In genomic region chr1:200564319-200564718, GRCh38 we compare ENCODE assay signal across 15 cellular contexts. TPM values are rescaled to one million over a fixed set of nuclear protein-coding genes. Genes with fewer than 3 reads are reported as not detected.
DNase-seq lines count a peak whose midpoint lies in the region; ATAC-seq and TF ChIP-seq lines count a peak whose summit lies in the region.
"Had no signal": no experiment of that assay in that cellular context is flagged by ENCODE, and none has a peak within 500 bp of the region (broad histone marks: within the 10 kb centered on the region; RNA-seq: fewer than 3 reads in every experiment).

No MANE protein-coding gene starts in this region.

- no peak for TF ChIP-seq POLR2A in heart left ventricle (IDR thresholded peaks at IDR 0.05)

- H3K18ac ChIP-seq in mesendoderm (ENCODE audit: low read length) (no peak overlapping the region), mesenchymal stem cell (ENCODE audit: low read depth in 1 of 2, low read length in 2 of 2) (no peak overlapping the region)

- H3K4ac ChIP-seq in mesendoderm (ENCODE audit: low read depth, low read length), result no peak overlapping the region
- no peak overlapping the region for H3K4ac ChIP-seq in mesenchymal stem cell (ENCODE audit: low read depth in 1 of 2, low read length in 2 of 2)

- no peak overlapping the region for H3K4me2 ChIP-seq in mesendoderm (ENCODE audit: low read length)
- no peak overlapping the region for H3K4me2 ChIP-seq in neural progenitor cell
- H3K4me2 ChIP-seq in mesenchymal stem cell (ENCODE audit: low read length, poor library complexity, severe bottlenecking), result no peak overlapping the region
- H3K4me2 ChIP-seq: GM23338 had no signal

- H4K8ac ChIP-seq in mesendoderm (ENCODE audit: low read depth, low read length) (no peak overlapping the region), mesenchymal stem cell (ENCODE audit: low read length) (no peak overlapping the region)

- H3K9ac ChIP-seq in endodermal cell (ENCODE audit: extremely low read depth, low read length, poor library complexity, severe bottlenecking), result no peak overlapping the region
- H3K9ac ChIP-seq in mesendoderm (ENCODE audit: low read length), result no peak overlapping the region
- no peak overlapping the region for H3K9ac ChIP-seq in neural progenitor cell
- no peak overlapping the region for H3K9ac ChIP-seq in mesenchymal stem cell (ENCODE audit: low read length)

- peaks cover 17% of the 10 kb centered on the region for H3K4me1 Mint-ChIP-seq in endodermal cell
- H3K4me1 Mint-ChIP-seq in neural progenitor cell, result peaks cover 14% of the 10 kb centered on the region

- H3K36me3 ChIP-seq in endodermal cell (ENCODE audit: control insufficient read depth, insufficient read depth, low read length) (peaks cover 13% of the 10 kb centered on the region), mesendoderm (ENCODE audit: control insufficient read depth, insufficient read depth, low read length) (no peaks in the 10 kb centered on the region), neural progenitor cell (peaks cover 11% of the 10 kb centered on the region), mesenchymal stem cell (ENCODE audit: control insufficient read depth in 1 of 2, insufficient read depth in 2 of 2, low read depth in 1 of 2, low read length in 2 of 2) (peaks cover 0 to 3% of the 10 kb centered on the region in 2 experiments), heart left ventricle (no peaks in the 10 kb centered on the region), psoas muscle (ENCODE audit: insufficient read depth in 1 of 2, low read depth in 1 of 2) (no peaks in the 10 kb centered on the region)

- H2BK15ac ChIP-seq in mesendoderm (replicated peaks; ENCODE audit: low read depth) (no peak overlapping the region), mesenchymal stem cell (ENCODE audit: low read depth, poor library complexity, severe bottlenecking) (no peak overlapping the region)

- H3K27ac Mint-ChIP-seq in endodermal cell (peak overlapping the region; percentile 23), neural progenitor cell (no peak overlapping the region)
- H3K27ac Mint-ChIP-seq: GM23338, HFFc6 had no signal

- H3K4me3 Mint-ChIP-seq in endodermal cell (no peak overlapping the region), neural progenitor cell (peak overlapping the region; percentile 24)
- H3K4me3 Mint-ChIP-seq: CD4-positive, alpha-beta memory T cell; GM23338; HFFc6 had no signal

- peaks cover 25% of the 10 kb centered on the region for H3K36me3 Mint-ChIP-seq in endodermal cell (ENCODE audit: low read depth)
- H3K36me3 Mint-ChIP-seq in neural progenitor cell, result peaks cover 19% of the 10 kb centered on the region
- H3K36me3 Mint-ChIP-seq: CD4-positive, alpha-beta memory T cell had no signal

- H3K4me1 ChIP-seq in endodermal cell (ENCODE audit: control insufficient read depth, insufficient read depth, low read length) (no peaks in the 10 kb centered on the region), mesendoderm (ENCODE audit: control insufficient read depth, low read depth, low read length) (no peaks in the 10 kb centered on the region), neural progenitor cell (peaks cover 3% of the 10 kb centered on the region), mesenchymal stem cell (ENCODE audit: control insufficient read depth, insufficient read depth, low read depth, low read length) (no peaks in the 10 kb centered on the region), heart left ventricle (no peaks in the 10 kb centered on the region), psoas muscle (no peaks in the 10 kb centered on the region)
- H3K4me1 ChIP-seq: HAP-1 had no signal

- intact Hi-C loops in heart left ventricle (cut with DNase I) (no loop called here), psoas muscle (cut with DNase I) (no loop called here)

- H3K9me3 ChIP-seq in endodermal cell (ENCODE audit: control insufficient read depth, low read length) (no peaks in the 10 kb centered on the region), neural progenitor cell (ENCODE audit: low read depth) (no peaks in the 10 kb centered on the region), mesenchymal stem cell (ENCODE audit: control insufficient read depth, low read length) (no peaks in the 10 kb centered on the region), heart left ventricle (no peaks in the 10 kb centered on the region), psoas muscle (no peaks in the 10 kb centered on the region)
- H3K9me3 ChIP-seq: Caco-2, HAP-1 had no signal

- H3K4me3 ChIP-seq in endodermal cell (ENCODE audit: low read length) (no peak overlapping the region), mesendoderm (ENCODE audit: low read length) (no peak overlapping the region), neural progenitor cell (no peak overlapping the region), mesenchymal stem cell (ENCODE audit: insufficient read depth in 1 of 2, low read depth in 1 of 2, low read length in 2 of 2) (no peak overlapping the region), heart left ventricle (no peak overlapping the region), psoas muscle (no peak overlapping the region)
- H3K4me3 ChIP-seq: GM23338, HAP-1 had no signal

- no peak for ATAC-seq in heart left ventricle
- ATAC-seq in psoas muscle, result no peak
- ATAC-seq: GM23338 had no signal

- no peak overlapping the region for H4K5ac ChIP-seq in mesendoderm (ENCODE audit: low read length)

- 100% methylated on average over 1 of the region's 1 CpG; no CpG with 5 or more reads in 1 of the 2 experiments for WGBS in endodermal cell (ENCODE audit: insufficient coverage in 1 of 2, insufficient read length in 1 of 2), 2 experiments
- no CpG with 5 or more reads among the region's 1 CpG for WGBS in mesendoderm (ENCODE audit: extremely low coverage, insufficient coverage, low lambda C conversion rate)
- 100% methylated on average over 1 of the region's 1 CpG for WGBS in mesenchymal stem cell
- WGBS in heart left ventricle, 4 donors, result 95 to 100% (median 96%) methylated on average over 1 of the region's 1 CpG
- 94 to 100% (median 98%) methylated on average over 1 of the region's 1 CpG for whole genome bisulfite sequencing in psoas muscle, 3 donors

- no peaks in the 10 kb centered on the region for H3K27me3 Mint-ChIP-seq in endodermal cell (ENCODE audit: insufficient read depth)
- H3K27me3 Mint-ChIP-seq in neural progenitor cell (ENCODE audit: insufficient read depth, low read depth), result no peaks in the 10 kb centered on the region
- H3K27me3 Mint-ChIP-seq: CD4-positive, alpha-beta memory T cell had no signal

- H2AFZ ChIP-seq in neural progenitor cell (replicated peaks) (no peak overlapping the region), mesenchymal stem cell (ENCODE audit: low read depth, low read length) (no peak overlapping the region)
- H2AFZ ChIP-seq: GM23338 had no signal

- TF ChIP-seq CTCF in endodermal cell (conservative IDR thresholded peaks at IDR 0.05) (no peak), neural progenitor cell (IDR thresholded peaks at IDR 0.05) (no peak), heart left ventricle (IDR thresholded peaks at IDR 0.05) (no peak), psoas muscle (IDR thresholded peaks at IDR 0.05) (no peak)

- no peak overlapping the region for H3K56ac ChIP-seq in mesendoderm (ENCODE audit: low read length)

- no peak overlapping the region for H2BK12ac ChIP-seq in mesenchymal stem cell (ENCODE audit: low read length in 2 of 2)

- no peak overlapping the region for H2AK5ac ChIP-seq in mesendoderm (ENCODE audit: low read length)
- no peak overlapping the region for H2AK5ac ChIP-seq in mesenchymal stem cell (ENCODE audit: low read length, severe bottlenecking)

- H3K27me3 ChIP-seq in endodermal cell (ENCODE audit: control insufficient read depth, insufficient read depth, low read length, poor library complexity, severe bottlenecking) (no peaks in the 10 kb centered on the region), mesendoderm (ENCODE audit: insufficient read depth, low read length, poor library complexity) (no peaks in the 10 kb centered on the region), neural progenitor cell (no peaks in the 10 kb centered on the region), mesenchymal stem cell (ENCODE audit: control insufficient read depth in 1 of 2, insufficient read depth in 1 of 2, low read length in 2 of 2) (no peaks in the 10 kb centered on the region), heart left ventricle (no peaks in the 10 kb centered on the region), psoas muscle (ENCODE audit: insufficient read depth in 3 of 3, low read length in 2 of 3) (no peaks in the 10 kb centered on the region)

- H2BK120ac ChIP-seq in mesendoderm (ENCODE audit: low read depth, low read length) (no peak overlapping the region), mesenchymal stem cell (ENCODE audit: low read depth, low read length) (no peak overlapping the region)

- H3K23ac ChIP-seq in mesendoderm (ENCODE audit: low read length), result no peak overlapping the region
- no peak overlapping the region for H3K23ac ChIP-seq in mesenchymal stem cell (ENCODE audit: low read length in 2 of 2)

- H4K91ac ChIP-seq in mesenchymal stem cell (ENCODE audit: low read length), result no peak overlapping the region

- H3K14ac ChIP-seq in mesenchymal stem cell (ENCODE audit: low read length in 2 of 2), result no peak overlapping the region

- H3K79me1 ChIP-seq in mesendoderm (ENCODE audit: low read length), result no peaks in the 10 kb centered on the region
- H3K79me1 ChIP-seq in mesenchymal stem cell (replicated peaks; ENCODE audit: low read length, poor library complexity, severe bottlenecking), result no peaks in the 10 kb centered on the region

- H3F3A ChIP-seq in neural progenitor cell (ENCODE audit: low read depth), result no peaks in the 10 kb centered on the region

- no peak for DNase-seq in endodermal cell
- DNase-seq in mesendoderm, result peak; percentile 19
- DNase-seq in neural progenitor cell (ENCODE audit: low spot score), result no peak
- peak; percentile 1 for DNase-seq in superior temporal gyrus (ENCODE audit: extremely low spot score)
- no peak for DNase-seq in mesenchymal stem cell
- DNase-seq in heart left ventricle, result no peak
- DNase-seq in psoas muscle, result no peak
- DNase-seq: C1 segment of cervical spinal cord; Caco-2; CD4-positive, alpha-beta memory T cell; DMS153; DND-41; HFFc6 had no signal

- no peak overlapping the region for H3K27ac ChIP-seq in endodermal cell (ENCODE audit: low read depth, low read length)
- no peak overlapping the region for H3K27ac ChIP-seq in mesendoderm (ENCODE audit: low read depth, low read length)
- no peak overlapping the region for H3K27ac ChIP-seq in neural progenitor cell
- no peak overlapping the region for H3K27ac ChIP-seq in mesenchymal stem cell (ENCODE audit: low read length, poor library complexity, severe bottlenecking)
- H3K27ac ChIP-seq in heart left ventricle, result no peak overlapping the region
- H3K27ac ChIP-seq in psoas muscle, result no peak overlapping the region

- no peaks in the 10 kb centered on the region for H3K79me2 ChIP-seq in mesendoderm (ENCODE audit: control insufficient read depth, insufficient read depth, low read length)
- H3K79me2 ChIP-seq in neural progenitor cell (ENCODE audit: low read depth), result no peaks in the 10 kb centered on the region

- no peaks in the 10 kb centered on the region for H4K20me1 ChIP-seq in neural progenitor cell (ENCODE audit: low read depth)

- H3K9me3 Mint-ChIP-seq in endodermal cell, result no peaks in the 10 kb centered on the region
- H3K9me3 Mint-ChIP-seq in neural progenitor cell, result no peaks in the 10 kb centered on the region
- H3K9me3 Mint-ChIP-seq: CD4-positive, alpha-beta memory T cell; GM23338; HFFc6 had no signal

- H2BK5ac ChIP-seq in mesendoderm (ENCODE audit: low read length) (no peak overlapping the region), mesenchymal stem cell (ENCODE audit: low read depth, low read length, poor library complexity, severe bottlenecking) (no peak overlapping the region)

RNA-seq across cellular contexts. Expression of gene KIF14, which starts 56.2 kb away (rescaled TPM):
- total RNA-seq in endodermal cell (10 to 100 TPM; 13.5 to 20.9 TPM), neural progenitor cell (ENCODE audit: low replicate concordance) (39.0 and 60.2 TPM in 2 replicates), heart left ventricle (1 to 10 TPM in 1 of 9 donors, under 1 TPM in 7, not detected in 1; 0.04 to 2.0 (median 0.14) TPM), psoas muscle (under 1 TPM; 0.04 to 0.11 (median 0.08) TPM)
- 20.6 TPM for polyA plus RNA-seq in endodermal cell (2013, experiment 1 of 2)
- polyA plus RNA-seq in endodermal cell (2013, experiment 2 of 2), result 22.4 TPM
- polyA plus RNA-seq in mesendoderm (2013, experiment 1 of 2), result 13.7 TPM
- 13.8 TPM for polyA plus RNA-seq in mesendoderm (2013, experiment 2 of 2)
- 1.3 TPM for polyA plus RNA-seq in mesenchymal stem cell (2013, experiment 1 of 2)
- 1.3 TPM for polyA plus RNA-seq in mesenchymal stem cell (2013, experiment 2 of 2)
- polyA plus RNA-seq in heart left ventricle (under 1 TPM in 1 of 2 donors, not detected in 1; 0.04 TPM), psoas muscle (under 1 TPM; 0.01 to 0.06 (median 0.04) TPM)
- polyA plus RNA-seq: CD4-positive, alpha-beta memory T cell had no signal

Comparison
In these comparisons a context has a peak if more than half of its experiments do, and no peak if none do; other contexts are left out.
1. DNase-seq: peak in mesendoderm (single experiment) and superior temporal gyrus (single experiment); none in endodermal cell (single experiment), neural progenitor cell (single experiment), mesenchymal stem cell (single experiment), heart left ventricle (0 of 5) and psoas muscle (0 of 2).
2. RNA of gene KIF14, which starts 56.2 kb away (total RNA-seq): 39.0 to 60.2 TPM in neural progenitor cell and 13.5 to 20.9 TPM in endodermal cell; 0.04 to 0.11 TPM in psoas muscle and 0.04 to 2.0 TPM in heart left ventricle; every median in the first group is over 4 times any median in the second.